19 cellular contexts compared by ENCODE assay signal in genomic region chr10:89355373-89355772, GRCh38. TPM values are rescaled to one million over a fixed set of nuclear protein-coding genes. Genes with fewer than 3 reads are reported as not detected.
DNase-seq lines count a peak whose midpoint lies in the region; ATAC-seq and TF ChIP-seq lines count a peak whose summit lies in the region.
"Had no signal": no experiment of that assay in that cellular context is flagged by ENCODE, and none has a peak within 500 bp of the region (broad histone marks: within the 10 kb centered on the region; RNA-seq: fewer than 3 reads in every experiment).

No MANE protein-coding gene starts in this region.

- ATAC-seq in HG03196 (IDR thresholded peaks at IDR 0.05; ENCODE audit: unreplicated experiment): no peak
- ATAC-seq: left ventricle myocardium superior, right cardiac atrium, upper lobe of right lung had no signal

- H3K27ac Mint-ChIP-seq in HFFc6: peak overlapping the region; percentile 59

- peak; percentile 58 for DNase-seq in Daoy (ENCODE audit: low read depth)
- DNase-seq in HFFc6: peak; percentile 76
- DNase-seq in amniotic epithelial cell (ENCODE audit: low read depth): peak; percentile 78
- DNase-seq in fibroblast of villous mesenchyme (ENCODE audit: low read depth): peak; percentile 77
- DNase-seq in HuH-7.5 (ENCODE audit: low spot score): no peak
- no peak for DNase-seq in activated CD8-positive, alpha-beta memory T cell treated with anti-CD3 and anti-CD28 coated beads, Interleukin-2, amount 50 U/mL, for 48 hours
- DNase-seq: activated CD4-positive, alpha-beta T cell treated with anti-CD3 and anti-CD28 coated beads, Interleukin-2, amount 50 U/mL, for 4 hours; activated naive CD4-positive, alpha-beta T cell treated with anti-CD3 and anti-CD28 coated beads, Interleukin-2, amount 50 U/mL, for 16 hours; activated T-cell treated with anti-CD3 and anti-CD28 coated beads, Interleukin-2, amount 50 U/mL, for 1 hour; cortex of kidney; left ventricle myocardium superior; NCI-H187 treated with DMSO at 0.1 percent for 48 hours; NK-92 treated with Interleukin-12 subunit alpha and Interleukin-12 subunit beta, amount 100 ng/mL, for 24 hours; occipital lobe; right cardiac atrium; stomach; upper lobe of right lung had no signal

- H3K9me3 Mint-ChIP-seq in HFFc6: no peaks in the 10 kb centered on the region; the same call in 1 of the 2 replicates

- no peak for TF ChIP-seq CTCF in HFFc6 (IDR thresholded peaks at IDR 0.05)
- TF ChIP-seq CTCF in fibroblast of villous mesenchyme (IDR thresholded peaks at IDR 0.05; ENCODE audit: insufficient read depth, low read depth, low read length): no peak

- no peaks in the 10 kb centered on the region; the same call in 1 of the 2 replicates for H3K27me3 Mint-ChIP-seq in HFFc6 (ENCODE audit: insufficient read depth)

- H3K36me3 Mint-ChIP-seq in HFFc6 (ENCODE audit: low read depth): peaks cover 9% of the 10 kb centered on the region

- peaks cover 85% of the 10 kb centered on the region for H3K4me1 Mint-ChIP-seq in HFFc6 (ENCODE audit: low read depth)

- H3K4me3 ChIP-seq in fibroblast of villous mesenchyme (ENCODE audit: low read depth, low read length): no peak overlapping the region
- H3K4me3 ChIP-seq: stomach, upper lobe of right lung had no signal

- no peak overlapping the region for H3K4me3 Mint-ChIP-seq in HFFc6

RNA-seq across cellular contexts. Expression of gene IFIT1B, which starts 22.5 kb away (rescaled TPM):
- 0.09 TPM in 1 of 2 replicates, not detected in the other for total RNA-seq in Daoy (2014; rRNA removed; shearing (Covaris generic))
- not detected for total RNA-seq in HFFc6 (2021; fragmentation: NEBNext Ultra II Directional; extraction: Animal tissue kit (Norgen Biotek cat#: 25700))
- under 0.01 TPM in 1 of 2 replicates, not detected in the other for total RNA-seq in fibroblast of villous mesenchyme
- total RNA-seq: left ventricle myocardium superior; right cardiac atrium; T-helper 1 cell treated with Interleukin-12 subunit alpha and Interleukin-12 subunit beta and Interleukin-4 antibody, amounts not matched to agents 30 ng/mL and 1 ng/mL, for 36 hours; upper lobe of right lung had no signal

RNA-seq across cellular contexts. Expression of gene IFIT3, which starts 27.6 kb away (rescaled TPM):
- 28.3 and 31.5 TPM in 2 replicates for total RNA-seq in Daoy (2014; rRNA removed; shearing (Covaris generic))
- 10 to 100 TPM; 11.5 to 18.6 (median 18.0) TPM for total RNA-seq in HFFc6 (2021; fragmentation: NEBNext Ultra II Directional; extraction: Animal tissue kit (Norgen Biotek cat#: 25700))
- total RNA-seq in fibroblast of villous mesenchyme: 61.8 and 90.2 TPM in 2 replicates

RNA-seq across cellular contexts. Expression of gene IFIT1, which starts 37.0 kb away (rescaled TPM):
- total RNA-seq in Daoy (2014; rRNA removed; shearing (Covaris generic)): 13.7 and 17.3 TPM in 2 replicates
- 10 to 100 TPM; 35.7 to 52.5 (median 49.1) TPM for total RNA-seq in HFFc6 (2021; fragmentation: NEBNext Ultra II Directional; extraction: Animal tissue kit (Norgen Biotek cat#: 25700))
- total RNA-seq in fibroblast of villous mesenchyme: 32.9 and 70.8 TPM in 2 replicates

RNA-seq across cellular contexts. Expression of gene IFIT2, which starts 53.5 kb away (rescaled TPM):
- 7.1 and 8.5 TPM in 2 replicates for total RNA-seq in Daoy (2014; rRNA removed; shearing (Covaris generic))
- 10 to 100 TPM in 5 of 6 experiments, 1 to 10 TPM in 1; 8.7 to 14.1 (median 13.0) TPM for total RNA-seq in HFFc6 (2021; fragmentation: NEBNext Ultra II Directional; extraction: Animal tissue kit (Norgen Biotek cat#: 25700))
- 10.3 and 22.9 TPM in 2 replicates for total RNA-seq in fibroblast of villous mesenchyme

RNA-seq across cellular contexts. Expression of gene IFIT5, which starts 59.0 kb away (rescaled TPM):
- 12.6 and 15.4 TPM in 2 replicates for total RNA-seq in Daoy (2014; rRNA removed; shearing (Covaris generic))
- 10 to 100 TPM; 19.2 to 26.1 (median 22.4) TPM for total RNA-seq in HFFc6 (2021; fragmentation: NEBNext Ultra II Directional; extraction: Animal tissue kit (Norgen Biotek cat#: 25700))
- 36.7 and 52.7 TPM in 2 replicates for total RNA-seq in fibroblast of villous mesenchyme

Comparison
In these comparisons a context has a peak if more than half of its experiments do, and no peak if none do; other contexts are left out.
1. DNase-seq: peak in Daoy (single experiment), HFFc6 (single experiment), amniotic epithelial cell (single experiment) and fibroblast of villous mesenchyme (single experiment); none in HuH-7.5 (single experiment) and activated CD8-positive, alpha-beta memory T cell treated with anti-CD3 and anti-CD28 coated beads, Interleukin-2, amount 50 U/mL, for 48 hours (single experiment).